In genomic region chr10:17290226-17290625, GRCh38 we compare ENCODE assay signal across 9 cellular contexts.
A peak's percentile ranks its signal among the peaks of the same experiment; 100 is the strongest.
DNase-seq lines count a peak whose midpoint lies in the region; ATAC-seq and TF ChIP-seq lines count a peak whose summit lies in the region.
"Had no signal": no experiment of that assay in that cellular context is flagged by ENCODE, and none has a peak within 500 bp of the region (broad histone marks: within the 10 kb centered on the region; RNA-seq: fewer than 3 reads in every experiment).

No MANE protein-coding gene starts in this region.

- H3K9me3 Mint-ChIP-seq in natural killer cell, result no peaks in the 10 kb centered on the region
- no peaks in the 10 kb centered on the region for H3K9me3 Mint-ChIP-seq in natural killer cell treated with Interleukin-12 subunit alpha and Interleukin-12 subunit beta and Interleukin-15 and Interleukin-18, amount 100 ng/mL, for 72 hours
- H3K9me3 Mint-ChIP-seq in type B pancreatic cell, result no peaks in the 10 kb centered on the region
- H3K9me3 Mint-ChIP-seq: dendritic cell treated with granulocyte-macrophage colony-stimulating factor and Interleukin-4, amounts not matched to agents 40 ng/mL and 50 ng/mL, for 4 days had no signal

- H3K9me2 ChIP-seq in OCI-LY7 (ENCODE audit: insufficient read depth, low read length), result no peaks in the 10 kb centered on the region

- CTCF ChIA-PET in OCI-LY7 (lab: Charles Lee; ENCODE audit: unreplicated experiment), result no interaction called here

- ATAC-seq in natural killer cell (peak in 2 of 3 donors; percentile 49 to 54), esophagus mucosa (peak; percentile 44), omental fat pad (ENCODE audit: low FRiP score) (no peak), HG03342 (IDR thresholded peaks at IDR 0.05; ENCODE audit: unreplicated experiment) (no peak)
- no peak for ATAC-seq in natural killer cell treated with Interleukin-12 subunit alpha and Interleukin-12 subunit beta and Interleukin-15 and Interleukin-18, amount 100 ng/mL, for 72 hours

- no peak overlapping the region for H3K27ac ChIP-seq in OCI-LY7 (ENCODE audit: low read depth, low read length, poor library complexity, severe bottlenecking)

- no peak overlapping the region for H3K4me3 Mint-ChIP-seq in natural killer cell
- H3K4me3 Mint-ChIP-seq in natural killer cell treated with Interleukin-12 subunit alpha and Interleukin-12 subunit beta and Interleukin-15 and Interleukin-18, amount 100 ng/mL, for 72 hours, result no peak overlapping the region
- H3K4me3 Mint-ChIP-seq in type B pancreatic cell, result no peak overlapping the region
- H3K4me3 Mint-ChIP-seq: dendritic cell treated with granulocyte-macrophage colony-stimulating factor and Interleukin-4, amounts not matched to agents 40 ng/mL and 50 ng/mL, for 4 days had no signal

- BruUV-seq in OCI-LY7 (replicated peaks; lab: Mats Ljungman, UMichigan), result no TSS peak

- no peaks in the 10 kb centered on the region for H3K9me3 ChIP-seq in OCI-LY7 (ENCODE audit: low read length)

- H3K36me3 Mint-ChIP-seq in natural killer cell, result no peaks in the 10 kb centered on the region
- no peaks in the 10 kb centered on the region for H3K36me3 Mint-ChIP-seq in natural killer cell treated with Interleukin-12 subunit alpha and Interleukin-12 subunit beta and Interleukin-15 and Interleukin-18, amount 100 ng/mL, for 72 hours
- H3K36me3 Mint-ChIP-seq in type B pancreatic cell, result no peaks in the 10 kb centered on the region

- intact Hi-C loops in natural killer cell (cut with micrococcal nuclease) (loop anchor here (1.0 kb wide), 1 partner anchor 309 kb away; no protein-coding TSS in a partner anchor), OCI-LY7 (cut with micrococcal nuclease; ENCODE audit: unreplicated experiment) (no loop called here)

- H3K4me3 ChIP-seq in OCI-LY7 (ENCODE audit: low read depth, low read length, poor library complexity, severe bottlenecking), result no peak overlapping the region

- H3K4me1 Mint-ChIP-seq in natural killer cell (peaks cover 0 to 7% of the 10 kb centered on the region in 2 donors), type B pancreatic cell (ENCODE audit: unreplicated experiment) (peaks cover 7% of the 10 kb centered on the region)
- no peaks in the 10 kb centered on the region for H3K4me1 Mint-ChIP-seq in natural killer cell treated with Interleukin-12 subunit alpha and Interleukin-12 subunit beta and Interleukin-15 and Interleukin-18, amount 100 ng/mL, for 72 hours (ENCODE audit: low read depth in 2 of 2)

- H3K79me2 ChIP-seq in OCI-LY7 (ENCODE audit: insufficient read depth, low read depth, low read length), result no peaks in the 10 kb centered on the region

- H3K27me3 Mint-ChIP-seq in natural killer cell (ENCODE audit: low read depth in 2 of 2) (peaks cover 29 to 46% of the 10 kb centered on the region in 2 donors), type B pancreatic cell (peaks cover 32% of the 10 kb centered on the region)
- H3K27me3 Mint-ChIP-seq in natural killer cell treated with Interleukin-12 subunit alpha and Interleukin-12 subunit beta and Interleukin-15 and Interleukin-18, amount 100 ng/mL, for 72 hours, result peaks cover 33 to 43% of the 10 kb centered on the region in 2 donors

- H3K36me3 ChIP-seq in OCI-LY7 (ENCODE audit: insufficient read depth, low read length), result no peaks in the 10 kb centered on the region

- H2AFZ ChIP-seq in OCI-LY7 (ENCODE audit: low read length), result no peak overlapping the region

- no peak for DNase-seq in natural killer cell
- DNase-seq in natural killer cell treated with Interleukin-12 subunit alpha and Interleukin-12 subunit beta and Interleukin-15 and Interleukin-18, amount 100 ng/mL, for 72 hours (ENCODE audit: low spot score), result no peak
- DNase-seq in OCI-LY7 (ENCODE audit: low spot score), result peak; percentile 1
- no peak for DNase-seq in type B pancreatic cell (ENCODE audit: extremely low spot score, unreplicated experiment)
- no peak for DNase-seq in omental fat pad (ENCODE audit: low spot score)
- no peak for DNase-seq in SK-N-DZ (ENCODE audit: low spot score)

- no peaks in the 10 kb centered on the region for H4K20me1 ChIP-seq in OCI-LY7 (ENCODE audit: insufficient read depth, low read length)

- H3K27ac Mint-ChIP-seq in natural killer cell (no peak overlapping the region), type B pancreatic cell (no peak overlapping the region)
- no peak overlapping the region for H3K27ac Mint-ChIP-seq in natural killer cell treated with Interleukin-12 subunit alpha and Interleukin-12 subunit beta and Interleukin-15 and Interleukin-18, amount 100 ng/mL, for 72 hours
- H3K27ac Mint-ChIP-seq: dendritic cell treated with granulocyte-macrophage colony-stimulating factor and Interleukin-4, amounts not matched to agents 40 ng/mL and 50 ng/mL, for 4 days had no signal

- H3K4me1 ChIP-seq in OCI-LY7 (ENCODE audit: insufficient read depth, low read length, poor library complexity, severe bottlenecking), result no peaks in the 10 kb centered on the region

- TF ChIP-seq CTCF in natural killer cell (IDR thresholded peaks at IDR 0.05) (peak; percentile 22), OCI-LY7 (conservative IDR thresholded peaks at IDR 0.05; ENCODE audit: low read length) (0 out of 2 replicates have a peak, but pooled peaks have one; percentile 26), type B pancreatic cell (conservative IDR thresholded peaks at IDR 0.05) (peak; percentile 23), omental fat pad (IDR thresholded peaks at IDR 0.05) (no peak)

- POLR2A ChIA-PET in OCI-LY7 (lab: Charles Lee), result interaction anchor here (0.7 kb wide), 1 partner anchor 10 kb away, joined by 3 read pairs; no protein-coding TSS in a partner anchor

- H3K4me2 ChIP-seq in OCI-LY7 (ENCODE audit: low read length), result no peak overlapping the region

Comparison
In these comparisons a context has a peak if more than half of its experiments do, and no peak if none do; other contexts are left out.
1. ATAC-seq: peak in natural killer cell (2 of 3) and esophagus mucosa (single experiment); none in natural killer cell treated with Interleukin-12 subunit alpha and Interleukin-12 subunit beta and Interleukin-15 and Interleukin-18, amount 100 ng/mL, for 72 hours (0 of 2), omental fat pad (single experiment) and HG03342 (single experiment).
2. CTCF ChIP-seq: peak in natural killer cell (single experiment), OCI-LY7 (single experiment) and type B pancreatic cell (single experiment); none in omental fat pad (0 of 3).